12 cellular contexts compared by ENCODE assay signal in genomic region chr15:51600114-51600513, GRCh38. TPM values are rescaled to one million over a fixed set of nuclear protein-coding genes. Genes with fewer than 3 reads are reported as not detected.
A peak's percentile ranks its signal among the peaks of the same experiment; 100 is the strongest.
DNase-seq lines count a peak whose midpoint lies in the region; FAIRE-seq lines count a peak whose summit lies in the region.
"Had no signal": no experiment of that assay in that cellular context is flagged by ENCODE, and none has a peak within 500 bp of the region (broad histone marks: within the 10 kb centered on the region; RNA-seq: fewer than 3 reads in every experiment).

No MANE protein-coding gene starts in this region.

- H3K9me3 ChIP-seq in GM23248 (ENCODE audit: low read depth), result no peaks in the 10 kb centered on the region

- H3K27ac ChIP-seq in GM23248, result no peak overlapping the region
- H3K27ac ChIP-seq: coronary artery had no signal

- peaks cover 26% of the 10 kb centered on the region; the same call in 1 of the 2 replicates for H3K79me2 ChIP-seq in GM23248 (ENCODE audit: insufficient read depth)

- no peak overlapping the region for H3K4me3 ChIP-seq in GM23248
- H3K4me3 ChIP-seq: coronary artery had no signal

- in situ Hi-C loops in GM23248 (cut with MboI), result no loop called here

- no peak overlapping the region for H2AFZ ChIP-seq in GM23248

- no peaks in the 10 kb centered on the region for H4K20me1 ChIP-seq in GM23248 (ENCODE audit: insufficient read depth)

- no peaks in the 10 kb centered on the region for H3K36me3 ChIP-seq in GM23248 (ENCODE audit: low read depth)

- H3K9ac ChIP-seq in GM23248, result no peak overlapping the region

- no peaks in the 10 kb centered on the region for H3F3A ChIP-seq in GM23248 (ENCODE audit: insufficient read depth)

- no peaks in the 10 kb centered on the region for H3K27me3 ChIP-seq in GM23248 (replicated peaks; ENCODE audit: insufficient read depth)

- H3K4me1 ChIP-seq in GM23248 (ENCODE audit: insufficient read depth), result no peaks in the 10 kb centered on the region

- peak; percentile 76 for FAIRE-seq in RCC 7860 (lab: Jason Lieb, UNC)
- FAIRE-seq: frontal cortex had no signal

- H3K4me2 ChIP-seq in GM23248 (ENCODE audit: unreplicated experiment), result no peak overlapping the region

- DNase-seq in EL (peak; percentile 20), GM23248 (peak; percentile 23), RCC 7860 (ENCODE audit: low spot score) (peak; percentile 69), islet precursor cell (peak; percentile 83), NCI-H146 (lab: John Stamatoyannopoulos, UW) (no peak), NCI-H187 (lab: John Stamatoyannopoulos, UW) (no peak), cortex of kidney (lab: John Stamatoyannopoulos, UW) (no peak), UCSD-AML1 (lab: John Stamatoyannopoulos, UW; ENCODE audit: unreplicated experiment) (no peak)
- DNase-seq: activated gamma-delta T cell treated with Interleukin-2 at 50 U/mL for 16 hours, NCI-H446 had no signal

- WGBS in GM23248 (ENCODE audit: low coverage in 1 of 2, low lambda C conversion rate in 2 of 2, missing lambda C conversion rate in 2 of 2), 2 experiments, result 97 to 100% methylated on average over 1 of the region's 1 CpG

- H3K9me2 ChIP-seq in GM23248 (ENCODE audit: insufficient read depth), result no peaks in the 10 kb centered on the region

RNA-seq across cellular contexts. Expression of gene DMXL2, which starts 22.5 kb away (rescaled TPM):
- total RNA-seq in GM23248 (2014; rRNA removed; shearing (Covaris generic)), result 17.6 and 28.8 TPM in 2 replicates
- polyA plus RNA-seq in GM23248 (2016; fragmentation: Nextera tagmentation; extraction: Ambion mirVana), result 3.6 and 5.2 TPM in 2 replicates

Comparison
In these comparisons a context has a peak if more than half of its experiments do, and no peak if none do; other contexts are left out.
1. DNase-seq: peak in EL (single experiment), GM23248 (single experiment), RCC 7860 (single experiment) and islet precursor cell (single experiment); none in NCI-H146 (single experiment), NCI-H187 (0 of 2), cortex of kidney (single experiment) and UCSD-AML1 (single experiment).